Comparison of ENCODE assay signal across 36 cellular contexts in genomic region chr4:78928835-78929234, GRCh38.
"Had no signal": no experiment of that assay in that cellular context is flagged by ENCODE, and none has a peak within 500 bp of the region (broad histone marks: within the 10 kb centered on the region; RNA-seq: fewer than 3 reads in every experiment).

No MANE protein-coding gene starts in this region.

- H3K27ac Mint-ChIP-seq: activated CD4-positive, alpha-beta T cell treated with anti-CD3 and anti-CD28 coated beads, Interleukin-2, amount 10 ng/mL, durations not matched to agents 24 days and 14 days; activated CD8-positive, alpha-beta T cell treated with anti-CD3 and anti-CD28 coated beads for 36 hours; activated naive CD4-positive, alpha-beta T cell treated with anti-CD3 and anti-CD28 coated beads for 36 hours; activated naive CD4-positive, alpha-beta T cell treated with anti-CD3 and anti-CD28 coated beads, Interleukin-2, amount 50 U/mL, for 72 hours; activated T-helper 2 cell treated with anti-CD3 and anti-CD28 coated beads, Interferon-gamma antibody, Interleukin-2, Interleukin-4, amounts not matched to agents 10 μg/mL and 5 μg/mL and 100 μg/mL, durations not matched to agents 14 hours and 24 hours and 36 hours had no signal

- H3K27me3 ChIP-seq: adrenal gland, body of pancreas, Peyer's patch had no signal

- H3K27me3 Mint-ChIP-seq: activated CD4-positive, alpha-beta T cell treated with anti-CD3 and anti-CD28 coated beads, Interleukin-2, amount 10 ng/mL, durations not matched to agents 24 days and 14 days; activated CD8-positive, alpha-beta T cell treated with anti-CD3 and anti-CD28 coated beads for 36 hours had no signal

- DNase-seq: activated CD4-positive, alpha-beta T cell treated with anti-CD3 and anti-CD28 coated beads, Interleukin-2, amount 10 ng/mL, durations not matched to agents 24 days and 14 days; activated CD4-positive, alpha-beta T cell treated with anti-CD3 and anti-CD28 coated beads, Interleukin-2, amount 50 U/mL, for 4 hours; activated CD8-positive, alpha-beta T cell treated with anti-CD3 and anti-CD28 coated beads for 36 hours; activated gamma-delta T cell treated with Interleukin-2 at 50 U/mL for 16 hours; activated naive CD4-positive, alpha-beta T cell treated with anti-CD3 and anti-CD28 coated beads for 36 hours; activated T-cell treated with anti-CD3 and anti-CD28 coated beads, Interleukin-2, amount 50 U/mL, for 1 hour; adrenal gland; body of pancreas; caudate nucleus; cerebellar nuclear complex; Kasumi-1; KG1; MM.1S; MV-4-11; NCI-H1092; NCI-H1436 treated with DMSO at 0.1 percent for 48 hours; NCI-H1694 treated with DMSO at 0.1 percent for 48 hours; NCI-H2029; NCI-H2107; NCI-H2171; NCI-H2227 treated with DMSO at 0.1 percent for 48 hours; NCI-H446; NCI-H510A treated with DMSO at 0.1 percent for 48 hours; NCI-H526 treated with DMSO at 0.1 percent for 48 hours; NCI-H774; Peyer's patch; RPMI8226; SW 1271; T-helper 1 cell; T-helper 2 cell; T1000; WERI-Rb-1 had no signal

- H3K4me3 Mint-ChIP-seq: activated CD4-positive, alpha-beta T cell treated with anti-CD3 and anti-CD28 coated beads, Interleukin-2, amount 10 ng/mL, durations not matched to agents 24 days and 14 days; activated CD8-positive, alpha-beta T cell treated with anti-CD3 and anti-CD28 coated beads for 36 hours; activated naive CD4-positive, alpha-beta T cell treated with anti-CD3 and anti-CD28 coated beads for 36 hours had no signal

- H3K4me3 ChIP-seq: adrenal gland, body of pancreas, Peyer's patch had no signal

- H3K27ac ChIP-seq: adrenal gland, body of pancreas, Peyer's patch, WERI-Rb-1 had no signal

- FAIRE-seq: astrocyte, colon had no signal

- H3K4me1 ChIP-seq: adrenal gland, body of pancreas, Peyer's patch had no signal

- H3K36me3 ChIP-seq: adrenal gland had no signal

- H3K9me3 Mint-ChIP-seq: activated CD4-positive, alpha-beta T cell treated with anti-CD3 and anti-CD28 coated beads, Interleukin-2, amount 10 ng/mL, durations not matched to agents 24 days and 14 days; activated CD8-positive, alpha-beta T cell treated with anti-CD3 and anti-CD28 coated beads for 36 hours; activated naive CD4-positive, alpha-beta T cell treated with anti-CD3 and anti-CD28 coated beads for 36 hours; activated naive CD4-positive, alpha-beta T cell treated with anti-CD3 and anti-CD28 coated beads, Interleukin-2, amount 50 U/mL, for 72 hours; activated T-helper 2 cell treated with anti-CD3 and anti-CD28 coated beads, Interferon-gamma antibody, Interleukin-2, Interleukin-4, amounts not matched to agents 10 μg/mL and 5 μg/mL and 100 μg/mL, durations not matched to agents 14 hours and 24 hours and 36 hours had no signal

- H3K9me3 ChIP-seq: adrenal gland, body of pancreas, Peyer's patch had no signal

- ATAC-seq: activated CD8-positive, alpha-beta T cell treated with anti-CD3 and anti-CD28 coated beads for 36 hours; activated naive CD4-positive, alpha-beta T cell treated with anti-CD3 and anti-CD28 coated beads, Interleukin-2, amount 50 U/mL, for 72 hours; body of pancreas had no signal
